ENCODE assay signal across 1 cellular context in the genomic region with DNA sequence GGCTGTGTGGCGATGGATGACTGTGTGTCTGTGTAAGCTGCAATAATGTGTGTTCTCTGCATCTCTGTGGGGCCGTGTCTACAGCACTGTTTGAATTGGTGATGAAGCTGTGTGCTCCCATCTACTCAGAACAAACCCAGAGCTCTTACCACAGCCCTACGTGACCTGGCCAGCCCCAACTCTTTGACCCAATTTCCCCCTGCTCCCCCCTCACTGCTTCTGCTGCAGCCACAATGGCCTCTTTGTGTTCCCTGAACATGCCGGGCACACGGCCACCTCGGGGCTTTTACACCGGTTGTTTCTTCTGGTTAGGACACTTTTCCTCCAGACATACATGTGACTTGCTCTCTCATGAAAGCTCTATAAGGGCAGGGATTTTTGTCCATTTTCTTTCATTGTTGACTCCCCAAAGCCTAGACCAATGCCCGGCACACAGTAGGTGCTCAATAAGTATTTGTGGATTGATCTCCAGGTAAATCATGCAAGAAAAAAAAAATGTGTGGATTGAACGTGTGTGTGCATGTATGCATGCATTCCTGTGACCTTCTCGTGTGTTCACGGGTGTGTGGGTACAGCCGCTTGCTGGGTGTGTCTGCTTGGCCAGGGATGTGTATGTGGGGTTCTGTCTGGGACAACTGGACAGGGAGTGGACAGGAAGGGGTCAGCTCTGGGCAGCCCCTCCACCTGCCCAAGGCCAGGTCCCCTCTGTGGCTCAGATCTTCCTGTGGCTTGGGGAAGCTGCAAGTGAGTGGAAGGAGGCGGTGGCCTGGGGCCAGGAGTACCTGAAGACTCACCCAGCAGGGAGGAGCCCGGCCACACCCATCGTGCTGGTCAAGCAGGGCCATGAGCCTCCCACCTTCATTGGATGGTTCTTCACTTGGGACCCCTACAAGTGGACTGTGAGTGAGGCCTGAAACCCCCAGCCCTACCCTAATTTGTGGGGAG.
TF ChIP-seq lines count a peak whose summit lies in the region.

No MANE protein-coding gene starts in this region.

TF ChIP-seq in HepG2, 621 proteins besides CTCF, POLR2A, EP300 and RAD21 (continued from another document):
- no peak for TF ChIP-seq ZNF318 (CRISPR knock-in tag; IDR thresholded peaks at IDR 0.05)
- TF ChIP-seq PITX1 (CRISPR knock-in tag; IDR thresholded peaks at IDR 0.05) = no peak
- TF ChIP-seq CCAR2 (optimal IDR thresholded peaks at IDR 0.05; ENCODE audit: low read depth, low read length) = no peak
- peak; percentile 76; the same call in 1 of the 2 replicates for TF ChIP-seq KLF11 (CRISPR knock-in tag; IDR thresholded peaks at IDR 0.05)
- peak in 1 of 2 experiments; percentile 13; a peak in 1 of 4 replicates for TF ChIP-seq HMGXB4 (CRISPR knock-in tag; IDR thresholded peaks at IDR 0.05; ENCODE audit: borderline replicate concordance in 1 of 2, low read depth in 1 of 2)
- TF ChIP-seq HIVEP1 (CRISPR knock-in tag; IDR thresholded peaks at IDR 0.05) = no peak
- TF ChIP-seq ZBTB38 (CRISPR knock-in tag; IDR thresholded peaks at IDR 0.05) = no peak
- TF ChIP-seq PHF20 (CRISPR knock-in tag; IDR thresholded peaks at IDR 0.05) = no peak
- TF ChIP-seq CBX1 (IDR thresholded peaks at IDR 0.05; ENCODE audit: low read depth) = no peak
- TF ChIP-seq ZNF737 (CRISPR knock-in tag; IDR thresholded peaks at IDR 0.05; ENCODE audit: borderline replicate concordance) = no peak
- TF ChIP-seq SP140L (CRISPR knock-in tag; IDR thresholded peaks at IDR 0.05; ENCODE audit: borderline replicate concordance) = no peak
- TF ChIP-seq ZBTB46 (CRISPR knock-in tag; IDR thresholded peaks at IDR 0.05; ENCODE audit: borderline replicate concordance) = 0 out of 2 replicates have a peak, but pooled peaks have one; percentile 75
- TF ChIP-seq ZFP1 (CRISPR knock-in tag; IDR thresholded peaks at IDR 0.05) = no peak
- no peak; the same call in 1 of the 2 replicates for TF ChIP-seq PHF21A (CRISPR knock-in tag; IDR thresholded peaks at IDR 0.05)
- TF ChIP-seq TSC22D2 (CRISPR knock-in tag; IDR thresholded peaks at IDR 0.05; ENCODE audit: borderline replicate concordance) = no peak
- no peak for TF ChIP-seq ZNF720 (CRISPR knock-in tag; IDR thresholded peaks at IDR 0.05)
- peak; percentile 63; the same call in 1 of the 2 replicates for TF ChIP-seq SALL1 (CRISPR knock-in tag; IDR thresholded peaks at IDR 0.05)
- no peak for TF ChIP-seq ATAD3A (CRISPR knock-in tag; IDR thresholded peaks at IDR 0.05)
- TF ChIP-seq, protein P1, sequence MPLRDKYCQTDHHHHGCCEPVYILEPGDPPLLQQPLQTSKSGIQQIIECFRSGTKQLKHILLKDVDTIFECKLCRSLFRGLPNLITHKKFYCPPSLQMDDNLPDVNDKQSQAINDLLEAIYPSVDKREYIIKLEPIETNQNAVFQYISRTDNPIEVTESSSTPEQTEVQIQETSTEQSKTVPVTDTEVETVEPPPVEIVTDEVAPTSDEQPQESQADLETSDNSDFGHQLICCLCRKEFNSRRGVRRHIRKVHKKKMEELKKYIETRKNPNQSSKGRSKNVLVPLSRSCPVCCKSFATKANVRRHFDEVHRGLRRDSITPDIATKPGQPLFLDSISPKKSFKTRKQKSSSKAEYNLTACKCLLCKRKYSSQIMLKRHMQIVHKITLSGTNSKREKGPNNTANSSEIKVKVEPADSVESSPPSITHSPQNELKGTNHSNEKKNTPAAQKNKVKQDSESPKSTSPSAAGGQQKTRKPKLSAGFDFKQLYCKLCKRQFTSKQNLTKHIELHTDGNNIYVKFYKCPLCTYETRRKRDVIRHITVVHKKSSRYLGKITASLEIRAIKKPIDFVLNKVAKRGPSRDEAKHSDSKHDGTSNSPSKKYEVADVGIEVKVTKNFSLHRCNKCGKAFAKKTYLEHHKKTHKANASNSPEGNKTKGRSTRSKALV (CRISPR knock-in tag; IDR thresholded peaks at IDR 0.05) = 0 out of 2 replicates have a peak, but pooled peaks have one; percentile 47
- TF ChIP-seq, protein P2, sequence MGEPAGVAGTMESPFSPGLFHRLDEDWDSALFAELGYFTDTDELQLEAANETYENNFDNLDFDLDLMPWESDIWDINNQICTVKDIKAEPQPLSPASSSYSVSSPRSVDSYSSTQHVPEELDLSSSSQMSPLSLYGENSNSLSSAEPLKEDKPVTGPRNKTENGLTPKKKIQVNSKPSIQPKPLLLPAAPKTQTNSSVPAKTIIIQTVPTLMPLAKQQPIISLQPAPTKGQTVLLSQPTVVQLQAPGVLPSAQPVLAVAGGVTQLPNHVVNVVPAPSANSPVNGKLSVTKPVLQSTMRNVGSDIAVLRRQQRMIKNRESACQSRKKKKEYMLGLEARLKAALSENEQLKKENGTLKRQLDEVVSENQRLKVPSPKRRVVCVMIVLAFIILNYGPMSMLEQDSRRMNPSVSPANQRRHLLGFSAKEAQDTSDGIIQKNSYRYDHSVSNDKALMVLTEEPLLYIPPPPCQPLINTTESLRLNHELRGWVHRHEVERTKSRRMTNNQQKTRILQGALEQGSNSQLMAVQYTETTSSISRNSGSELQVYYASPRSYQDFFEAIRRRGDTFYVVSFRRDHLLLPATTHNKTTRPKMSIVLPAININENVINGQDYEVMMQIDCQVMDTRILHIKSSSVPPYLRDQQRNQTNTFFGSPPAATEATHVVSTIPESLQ (CRISPR knock-in tag; conservative IDR thresholded peaks at IDR 0.05) = no peak
